In the genomic region with DNA sequence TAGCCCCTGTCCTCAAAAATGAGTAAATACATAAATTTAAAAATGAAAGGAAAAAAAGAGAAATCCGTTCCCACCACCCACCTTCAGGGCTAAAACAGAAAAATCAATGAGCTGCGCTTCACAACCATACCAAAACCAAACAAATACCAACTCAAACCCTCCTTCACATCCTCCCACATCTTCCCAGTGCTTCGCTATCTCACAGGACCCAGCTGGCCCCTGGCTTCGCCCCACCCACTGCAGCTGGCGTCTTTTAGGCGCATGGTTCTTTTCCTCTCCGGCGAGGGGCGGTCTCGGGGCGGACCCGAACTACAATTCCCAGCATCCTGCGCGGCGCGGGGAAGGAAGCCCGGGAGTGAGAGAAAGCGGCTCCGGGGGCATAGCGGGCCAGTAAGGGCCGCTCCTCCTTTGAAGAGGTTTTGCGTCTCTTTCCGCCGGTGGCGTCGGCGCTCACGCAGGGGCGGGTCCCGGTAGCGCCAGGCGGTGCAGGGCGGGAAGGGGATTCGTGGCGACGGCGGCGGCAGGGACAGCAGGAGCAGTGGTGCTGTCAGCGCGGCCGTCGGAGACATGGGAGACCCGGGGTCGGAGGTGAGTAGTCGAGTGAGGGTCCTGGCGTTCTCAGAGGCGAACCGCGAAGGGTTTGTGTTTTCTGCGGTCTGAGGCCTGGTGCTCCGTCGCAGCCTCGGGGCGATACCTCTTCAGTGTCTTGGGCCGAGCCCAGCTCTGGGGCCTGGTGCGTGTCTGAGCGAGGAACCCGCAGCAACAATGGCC, we compare ENCODE assay signal across 1 cellular context.
A peak's percentile ranks its signal among the peaks of the same experiment; 100 is the strongest.
TF ChIP-seq lines count a peak whose summit lies in the region.

A gene with protein sequence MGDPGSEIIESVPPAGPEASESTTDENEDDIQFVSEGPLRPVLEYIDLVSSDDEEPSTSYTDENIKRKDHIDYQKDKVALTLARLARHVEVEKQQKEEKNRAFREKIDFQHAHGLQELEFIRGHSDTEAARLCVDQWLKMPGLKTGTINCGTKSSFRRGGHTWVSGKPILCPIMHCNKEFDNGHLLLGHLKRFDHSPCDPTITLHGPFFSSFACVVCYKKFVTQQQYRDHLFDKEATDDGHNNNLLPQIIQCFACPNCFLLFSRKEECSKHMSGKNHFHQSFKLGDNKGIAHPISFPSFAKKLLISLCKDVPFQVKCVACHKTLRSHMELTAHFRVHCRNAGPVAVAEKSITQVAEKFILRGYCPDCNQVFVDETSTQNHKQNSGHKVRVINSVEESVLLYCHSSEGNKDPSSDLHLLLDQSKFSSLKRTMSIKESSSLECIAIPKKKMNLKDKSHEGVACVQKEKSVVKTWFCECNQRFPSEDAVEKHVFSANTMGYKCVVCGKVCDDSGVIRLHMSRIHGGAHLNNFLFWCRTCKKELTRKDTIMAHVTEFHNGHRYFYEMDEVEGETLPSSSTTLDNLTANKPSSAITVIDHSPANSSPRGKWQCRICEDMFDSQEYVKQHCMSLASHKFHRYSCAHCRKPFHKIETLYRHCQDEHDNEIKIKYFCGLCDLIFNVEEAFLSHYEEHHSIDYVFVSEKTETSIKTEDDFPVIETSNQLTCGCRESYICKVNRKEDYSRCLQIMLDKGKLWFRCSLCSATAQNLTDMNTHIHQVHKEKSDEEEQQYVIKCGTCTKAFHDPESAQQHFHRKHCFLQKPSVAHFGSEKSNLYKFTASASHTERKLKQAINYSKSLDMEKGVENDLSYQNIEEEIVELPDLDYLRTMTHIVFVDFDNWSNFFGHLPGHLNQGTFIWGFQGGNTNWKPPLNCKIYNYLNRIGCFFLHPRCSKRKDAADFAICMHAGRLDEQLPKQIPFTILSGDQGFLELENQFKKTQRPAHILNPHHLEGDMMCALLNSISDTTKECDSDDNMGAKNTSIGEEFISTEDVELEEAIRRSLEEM (plus strand): TSS at position 502 of the 771 bp plus-strand sequence. CDS start 66 bp downstream, at position 568.

TF ChIP-seq in HepG2, 621 proteins besides CTCF, POLR2A, EP300 and RAD21 (continued from another document and continues in another):
- TF ChIP-seq, protein P1, sequence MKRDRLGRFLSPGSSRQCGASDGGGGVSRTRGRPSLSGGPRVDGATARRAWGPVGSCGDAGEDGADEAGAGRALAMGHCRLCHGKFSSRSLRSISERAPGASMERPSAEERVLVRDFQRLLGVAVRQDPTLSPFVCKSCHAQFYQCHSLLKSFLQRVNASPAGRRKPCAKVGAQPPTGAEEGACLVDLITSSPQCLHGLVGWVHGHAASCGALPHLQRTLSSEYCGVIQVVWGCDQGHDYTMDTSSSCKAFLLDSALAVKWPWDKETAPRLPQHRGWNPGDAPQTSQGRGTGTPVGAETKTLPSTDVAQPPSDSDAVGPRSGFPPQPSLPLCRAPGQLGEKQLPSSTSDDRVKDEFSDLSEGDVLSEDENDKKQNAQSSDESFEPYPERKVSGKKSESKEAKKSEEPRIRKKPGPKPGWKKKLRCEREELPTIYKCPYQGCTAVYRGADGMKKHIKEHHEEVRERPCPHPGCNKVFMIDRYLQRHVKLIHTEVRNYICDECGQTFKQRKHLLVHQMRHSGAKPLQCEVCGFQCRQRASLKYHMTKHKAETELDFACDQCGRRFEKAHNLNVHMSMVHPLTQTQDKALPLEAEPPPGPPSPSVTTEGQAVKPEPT (CRISPR knock-in tag; IDR thresholded peaks at IDR 0.05; ENCODE audit: low read depth): peak; percentile 84; the same call in 1 of the 2 replicates
- TF ChIP-seq ZNF446 (CRISPR knock-in tag; IDR thresholded peaks at IDR 0.05) (no peak), PAF1 (CRISPR knock-in tag; IDR thresholded peaks at IDR 0.05) (no peak), MTA1 (CRISPR knock-in tag; IDR thresholded peaks at IDR 0.05; ENCODE audit: borderline replicate concordance) (peak; percentile 57; the same call in 1 of the 2 replicates), RARG (CRISPR knock-in tag; IDR thresholded peaks at IDR 0.05; ENCODE audit: low read depth) (no peak), PAX8 (CRISPR knock-in tag; IDR thresholded peaks at IDR 0.05; ENCODE audit: borderline replicate concordance) (no peak), GATAD2A (CRISPR knock-in tag; IDR thresholded peaks at IDR 0.05) (peak; percentile 53), JDP2 (CRISPR knock-in tag; IDR thresholded peaks at IDR 0.05; ENCODE audit: borderline replicate concordance) (no peak), ZNF124 (CRISPR knock-in tag; IDR thresholded peaks at IDR 0.05) (peak; percentile 87), ZNF205 (CRISPR knock-in tag; IDR thresholded peaks at IDR 0.05) (peak; percentile 92), HOXA3 (CRISPR knock-in tag; IDR thresholded peaks at IDR 0.05) (peak; percentile 94), ZNF256 (CRISPR knock-in tag; conservative IDR thresholded peaks at IDR 0.05) (no peak; the same call in 1 of the 2 replicates), PHF8 (CRISPR knock-in tag; IDR thresholded peaks at IDR 0.05) (peak; percentile 89), ZNF3 (CRISPR knock-in tag; IDR thresholded peaks at IDR 0.05) (no peak), DNMT3B (CRISPR knock-in tag; conservative IDR thresholded peaks at IDR 0.05) (no peak), ZNF546 (CRISPR knock-in tag; conservative IDR thresholded peaks at IDR 0.05) (0 out of 2 replicates have a peak, but pooled peaks have one; percentile 47)
- TF ChIP-seq, protein P2, sequence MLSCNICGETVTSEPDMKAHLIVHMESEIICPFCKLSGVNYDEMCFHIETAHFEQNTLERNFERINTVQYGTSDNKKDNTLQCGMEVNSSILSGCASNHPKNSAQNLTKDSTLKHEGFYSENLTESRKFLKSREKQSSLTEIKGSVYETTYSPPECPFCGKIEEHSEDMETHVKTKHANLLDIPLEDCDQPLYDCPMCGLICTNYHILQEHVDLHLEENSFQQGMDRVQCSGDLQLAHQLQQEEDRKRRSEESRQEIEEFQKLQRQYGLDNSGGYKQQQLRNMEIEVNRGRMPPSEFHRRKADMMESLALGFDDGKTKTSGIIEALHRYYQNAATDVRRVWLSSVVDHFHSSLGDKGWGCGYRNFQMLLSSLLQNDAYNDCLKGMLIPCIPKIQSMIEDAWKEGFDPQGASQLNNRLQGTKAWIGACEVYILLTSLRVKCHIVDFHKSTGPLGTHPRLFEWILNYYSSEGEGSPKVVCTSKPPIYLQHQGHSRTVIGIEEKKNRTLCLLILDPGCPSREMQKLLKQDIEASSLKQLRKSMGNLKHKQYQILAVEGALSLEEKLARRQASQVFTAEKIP (CRISPR knock-in tag; IDR thresholded peaks at IDR 0.05; ENCODE audit: borderline replicate concordance): no peak
- TF ChIP-seq, protein P3, sequence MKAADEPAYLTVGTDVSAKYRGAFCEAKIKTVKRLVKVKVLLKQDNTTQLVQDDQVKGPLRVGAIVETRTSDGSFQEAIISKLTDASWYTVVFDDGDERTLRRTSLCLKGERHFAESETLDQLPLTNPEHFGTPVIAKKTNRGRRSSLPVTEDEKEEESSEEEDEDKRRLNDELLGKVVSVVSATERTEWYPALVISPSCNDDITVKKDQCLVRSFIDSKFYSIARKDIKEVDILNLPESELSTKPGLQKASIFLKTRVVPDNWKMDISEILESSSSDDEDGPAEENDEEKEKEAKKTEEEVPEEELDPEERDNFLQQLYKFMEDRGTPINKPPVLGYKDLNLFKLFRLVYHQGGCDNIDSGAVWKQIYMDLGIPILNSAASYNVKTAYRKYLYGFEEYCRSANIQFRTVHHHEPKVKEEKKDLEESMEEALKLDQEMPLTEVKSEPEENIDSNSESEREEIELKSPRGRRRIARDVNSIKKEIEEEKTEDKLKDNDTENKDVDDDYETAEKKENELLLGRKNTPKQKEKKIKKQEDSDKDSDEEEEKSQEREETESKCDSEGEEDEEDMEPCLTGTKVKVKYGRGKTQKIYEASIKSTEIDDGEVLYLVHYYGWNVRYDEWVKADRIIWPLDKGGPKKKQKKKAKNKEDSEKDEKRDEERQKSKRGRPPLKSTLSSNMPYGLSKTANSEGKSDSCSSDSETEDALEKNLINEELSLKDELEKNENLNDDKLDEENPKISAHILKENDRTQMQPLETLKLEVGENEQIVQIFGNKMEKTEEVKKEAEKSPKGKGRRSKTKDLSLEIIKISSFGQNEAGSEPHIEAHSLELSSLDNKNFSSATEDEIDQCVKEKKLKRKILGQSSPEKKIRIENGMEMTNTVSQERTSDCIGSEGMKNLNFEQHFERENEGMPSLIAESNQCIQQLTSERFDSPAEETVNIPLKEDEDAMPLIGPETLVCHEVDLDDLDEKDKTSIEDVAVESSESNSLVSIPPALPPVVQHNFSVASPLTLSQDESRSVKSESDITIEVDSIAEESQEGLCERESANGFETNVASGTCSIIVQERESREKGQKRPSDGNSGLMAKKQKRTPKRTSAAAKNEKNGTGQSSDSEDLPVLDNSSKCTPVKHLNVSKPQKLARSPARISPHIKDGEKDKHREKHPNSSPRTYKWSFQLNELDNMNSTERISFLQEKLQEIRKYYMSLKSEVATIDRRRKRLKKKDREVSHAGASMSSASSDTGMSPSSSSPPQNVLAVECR (CRISPR knock-in tag; IDR thresholded peaks at IDR 0.05; ENCODE audit: borderline replicate concordance): peak; percentile 94
- TF ChIP-seq, protein P4, sequence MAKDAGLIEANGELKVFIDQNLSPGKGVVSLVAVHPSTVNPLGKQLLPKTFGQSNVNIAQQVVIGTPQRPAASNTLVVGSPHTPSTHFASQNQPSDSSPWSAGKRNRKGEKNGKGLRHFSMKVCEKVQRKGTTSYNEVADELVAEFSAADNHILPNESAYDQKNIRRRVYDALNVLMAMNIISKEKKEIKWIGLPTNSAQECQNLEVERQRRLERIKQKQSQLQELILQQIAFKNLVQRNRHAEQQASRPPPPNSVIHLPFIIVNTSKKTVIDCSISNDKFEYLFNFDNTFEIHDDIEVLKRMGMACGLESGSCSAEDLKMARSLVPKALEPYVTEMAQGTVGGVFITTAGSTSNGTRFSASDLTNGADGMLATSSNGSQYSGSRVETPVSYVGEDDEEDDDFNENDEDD (CRISPR knock-in tag; IDR thresholded peaks at IDR 0.05; ENCODE audit: borderline replicate concordance): peak; percentile 97
- TF ChIP-seq, protein P5, sequence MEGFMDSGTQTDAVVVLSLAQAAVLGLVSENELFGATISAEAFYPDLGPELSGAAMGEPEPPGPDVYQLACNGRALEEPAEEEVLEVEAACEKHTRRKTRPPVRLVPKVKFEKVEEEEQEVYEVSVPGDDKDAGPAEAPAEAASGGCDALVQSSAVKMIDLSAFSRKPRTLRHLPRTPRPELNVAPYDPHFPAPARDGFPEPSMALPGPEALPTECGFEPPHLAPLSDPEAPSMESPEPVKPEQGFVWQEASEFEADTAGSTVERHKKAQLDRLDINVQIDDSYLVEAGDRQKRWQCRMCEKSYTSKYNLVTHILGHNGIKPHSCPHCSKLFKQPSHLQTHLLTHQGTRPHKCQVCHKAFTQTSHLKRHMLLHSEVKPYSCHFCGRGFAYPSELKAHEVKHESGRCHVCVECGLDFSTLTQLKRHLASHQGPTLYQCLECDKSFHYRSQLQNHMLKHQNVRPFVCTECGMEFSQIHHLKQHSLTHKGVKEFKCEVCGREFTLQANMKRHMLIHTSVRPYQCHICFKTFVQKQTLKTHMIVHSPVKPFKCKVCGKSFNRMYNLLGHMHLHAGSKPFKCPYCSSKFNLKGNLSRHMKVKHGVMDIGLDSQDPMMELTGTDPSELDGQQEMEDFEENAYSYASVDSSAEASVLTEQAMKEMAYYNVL (CRISPR knock-in tag; IDR thresholded peaks at IDR 0.05; ENCODE audit: borderline replicate concordance): no peak; the same call in 1 of the 2 replicates
- TF ChIP-seq, protein P6, sequence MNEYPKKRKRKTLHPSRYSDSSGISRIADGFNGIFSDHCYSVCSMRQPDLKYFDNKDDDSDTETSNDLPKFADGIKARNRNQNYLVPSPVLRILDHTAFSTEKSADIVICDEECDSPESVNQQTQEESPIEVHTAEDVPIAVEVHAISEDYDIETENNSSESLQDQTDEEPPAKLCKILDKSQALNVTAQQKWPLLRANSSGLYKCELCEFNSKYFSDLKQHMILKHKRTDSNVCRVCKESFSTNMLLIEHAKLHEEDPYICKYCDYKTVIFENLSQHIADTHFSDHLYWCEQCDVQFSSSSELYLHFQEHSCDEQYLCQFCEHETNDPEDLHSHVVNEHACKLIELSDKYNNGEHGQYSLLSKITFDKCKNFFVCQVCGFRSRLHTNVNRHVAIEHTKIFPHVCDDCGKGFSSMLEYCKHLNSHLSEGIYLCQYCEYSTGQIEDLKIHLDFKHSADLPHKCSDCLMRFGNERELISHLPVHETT (CRISPR knock-in tag; conservative IDR thresholded peaks at IDR 0.05): peak; percentile 94; the same call in 1 of the 2 replicates
- TF ChIP-seq, protein P7, sequence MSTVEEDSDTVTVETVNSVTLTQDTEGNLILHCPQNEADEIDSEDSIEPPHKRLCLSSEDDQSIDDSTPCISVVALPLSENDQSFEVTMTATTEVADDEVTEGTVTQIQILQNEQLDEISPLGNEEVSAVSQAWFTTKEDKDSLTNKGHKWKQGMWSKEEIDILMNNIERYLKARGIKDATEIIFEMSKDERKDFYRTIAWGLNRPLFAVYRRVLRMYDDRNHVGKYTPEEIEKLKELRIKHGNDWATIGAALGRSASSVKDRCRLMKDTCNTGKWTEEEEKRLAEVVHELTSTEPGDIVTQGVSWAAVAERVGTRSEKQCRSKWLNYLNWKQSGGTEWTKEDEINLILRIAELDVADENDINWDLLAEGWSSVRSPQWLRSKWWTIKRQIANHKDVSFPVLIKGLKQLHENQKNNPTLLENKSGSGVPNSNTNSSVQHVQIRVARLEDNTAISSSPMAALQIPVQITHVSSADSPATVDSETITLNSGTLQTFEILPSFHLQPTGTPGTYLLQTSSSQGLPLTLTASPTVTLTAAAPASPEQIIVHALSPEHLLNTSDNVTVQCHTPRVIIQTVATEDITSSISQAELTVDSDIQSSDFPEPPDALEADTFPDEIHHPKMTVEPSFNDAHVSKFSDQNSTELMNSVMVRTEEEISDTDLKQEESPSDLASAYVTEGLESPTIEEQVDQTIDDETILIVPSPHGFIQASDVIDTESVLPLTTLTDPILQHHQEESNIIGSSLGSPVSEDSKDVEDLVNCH (CRISPR knock-in tag; IDR thresholded peaks at IDR 0.05): no peak
- TF ChIP-seq, protein P8, sequence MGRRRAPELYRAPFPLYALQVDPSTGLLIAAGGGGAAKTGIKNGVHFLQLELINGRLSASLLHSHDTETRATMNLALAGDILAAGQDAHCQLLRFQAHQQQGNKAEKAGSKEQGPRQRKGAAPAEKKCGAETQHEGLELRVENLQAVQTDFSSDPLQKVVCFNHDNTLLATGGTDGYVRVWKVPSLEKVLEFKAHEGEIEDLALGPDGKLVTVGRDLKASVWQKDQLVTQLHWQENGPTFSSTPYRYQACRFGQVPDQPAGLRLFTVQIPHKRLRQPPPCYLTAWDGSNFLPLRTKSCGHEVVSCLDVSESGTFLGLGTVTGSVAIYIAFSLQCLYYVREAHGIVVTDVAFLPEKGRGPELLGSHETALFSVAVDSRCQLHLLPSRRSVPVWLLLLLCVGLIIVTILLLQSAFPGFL (CRISPR knock-in tag; IDR thresholded peaks at IDR 0.05): no peak
- TF ChIP-seq, protein P9, sequence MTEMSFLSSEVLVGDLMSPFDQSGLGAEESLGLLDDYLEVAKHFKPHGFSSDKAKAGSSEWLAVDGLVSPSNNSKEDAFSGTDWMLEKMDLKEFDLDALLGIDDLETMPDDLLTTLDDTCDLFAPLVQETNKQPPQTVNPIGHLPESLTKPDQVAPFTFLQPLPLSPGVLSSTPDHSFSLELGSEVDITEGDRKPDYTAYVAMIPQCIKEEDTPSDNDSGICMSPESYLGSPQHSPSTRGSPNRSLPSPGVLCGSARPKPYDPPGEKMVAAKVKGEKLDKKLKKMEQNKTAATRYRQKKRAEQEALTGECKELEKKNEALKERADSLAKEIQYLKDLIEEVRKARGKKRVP (CRISPR knock-in tag; IDR thresholded peaks at IDR 0.05): peak in 1 of 2 experiments; percentile 76; a peak in 2 of 4 replicates
